Comparison of ENCODE assay signal across 1 cellular context in genomic region chr6:57310817-57311157, GRCh38.
TF ChIP-seq lines count a peak whose summit lies in the region.

No MANE protein-coding gene starts in this region.

TF ChIP-seq in IMR-90, 13 proteins besides CTCF, POLR2A, EP300 and RAD21 (continued from another document):
- TF ChIP-seq, protein P1, sequence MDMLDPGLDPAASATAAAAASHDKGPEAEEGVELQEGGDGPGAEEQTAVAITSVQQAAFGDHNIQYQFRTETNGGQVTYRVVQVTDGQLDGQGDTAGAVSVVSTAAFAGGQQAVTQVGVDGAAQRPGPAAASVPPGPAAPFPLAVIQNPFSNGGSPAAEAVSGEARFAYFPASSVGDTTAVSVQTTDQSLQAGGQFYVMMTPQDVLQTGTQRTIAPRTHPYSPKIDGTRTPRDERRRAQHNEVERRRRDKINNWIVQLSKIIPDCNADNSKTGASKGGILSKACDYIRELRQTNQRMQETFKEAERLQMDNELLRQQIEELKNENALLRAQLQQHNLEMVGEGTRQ (IDR thresholded peaks at IDR 0.05; ENCODE audit: low read depth, low read length), result no peak
- TF ChIP-seq, protein P2, sequence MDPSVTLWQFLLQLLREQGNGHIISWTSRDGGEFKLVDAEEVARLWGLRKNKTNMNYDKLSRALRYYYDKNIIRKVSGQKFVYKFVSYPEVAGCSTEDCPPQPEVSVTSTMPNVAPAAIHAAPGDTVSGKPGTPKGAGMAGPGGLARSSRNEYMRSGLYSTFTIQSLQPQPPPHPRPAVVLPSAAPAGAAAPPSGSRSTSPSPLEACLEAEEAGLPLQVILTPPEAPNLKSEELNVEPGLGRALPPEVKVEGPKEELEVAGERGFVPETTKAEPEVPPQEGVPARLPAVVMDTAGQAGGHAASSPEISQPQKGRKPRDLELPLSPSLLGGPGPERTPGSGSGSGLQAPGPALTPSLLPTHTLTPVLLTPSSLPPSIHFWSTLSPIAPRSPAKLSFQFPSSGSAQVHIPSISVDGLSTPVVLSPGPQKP (IDR thresholded peaks at IDR 0.05; ENCODE audit: borderline replicate concordance, low read depth, low read length), result no peak
- TF ChIP-seq SMC3 (IDR thresholded peaks at IDR 0.05; ENCODE audit: low read depth, low read length) (no peak), MXI1 (IDR thresholded peaks at IDR 0.05; ENCODE audit: borderline replicate concordance, low read depth, low read length) (no peak), MAZ (IDR thresholded peaks at IDR 0.05; ENCODE audit: borderline replicate concordance, low read depth, low read length) (no peak), FOS (IDR thresholded peaks at IDR 0.05; ENCODE audit: low read depth, low read length) (no peak), BHLHE40 (IDR thresholded peaks at IDR 0.05; ENCODE audit: low read depth, low read length) (no peak), CEBPB (IDR thresholded peaks at IDR 0.05; ENCODE audit: low read depth, low read length) (no peak), NFE2L2 (IDR thresholded peaks at IDR 0.05; ENCODE audit: low read depth, low read length) (no peak), RCOR1 (IDR thresholded peaks at IDR 0.05; ENCODE audit: insufficient replicate concordance, low read length) (no peak), RFX5 (IDR thresholded peaks at IDR 0.05; ENCODE audit: low read depth, low read length) (no peak)
TF ChIP-seq in IMR-90: peak in this region for 0.
